In the genomic region with DNA sequence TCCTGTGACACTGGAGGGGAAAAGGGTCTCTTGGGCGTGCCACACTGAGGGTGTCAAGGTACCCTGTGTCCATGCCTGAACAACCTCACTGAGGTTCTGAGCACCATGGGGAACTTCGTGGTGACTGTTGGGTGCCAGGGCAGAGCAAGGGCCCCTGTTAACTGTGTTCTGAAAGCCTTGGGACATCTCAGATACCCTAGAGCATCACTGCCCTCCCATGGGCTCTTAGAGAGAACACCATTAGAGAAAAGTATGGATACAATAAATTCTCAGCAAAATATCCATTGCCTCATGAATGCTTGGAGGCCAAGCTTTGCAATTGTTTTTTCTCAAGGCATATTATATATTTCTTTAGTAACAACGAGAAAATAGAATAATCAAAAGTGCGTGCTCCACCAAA, we compare ENCODE assay signal across 25 cellular contexts.
"Had no signal": no experiment of that assay in that cellular context is flagged by ENCODE, and none has a peak within 500 bp of the region (broad histone marks: within the 10 kb centered on the region; RNA-seq: fewer than 3 reads in every experiment).

No MANE protein-coding gene starts in this region.

- H3K36me3 ChIP-seq: right lobe of liver had no signal

- H3K4me3 Mint-ChIP-seq: activated CD4-positive, alpha-beta T cell treated with anti-CD3 and anti-CD28 coated beads, Interleukin-2, amount 10 ng/mL, durations not matched to agents 24 days and 14 days; activated CD8-positive, alpha-beta T cell treated with anti-CD3 and anti-CD28 coated beads, Interleukin-2, amount 10 ng/mL, durations not matched to agents 7 days and 5 days; activated T-helper 1 cell treated with anti-CD3 and anti-CD28 coated beads, Interleukin-12 subunit alpha, Interleukin-12 subunit beta, Interleukin-2, Interleukin-4 antibody, amounts not matched to agents 30 ng/mL and 10 ng/mL and 1 ng/mL, durations not matched to agents 14 hours and 24 hours and 36 hours; brain; dendritic cell treated with granulocyte-macrophage colony-stimulating factor and Interleukin-4, amounts not matched to agents 40 ng/mL and 50 ng/mL, for 4 days; memory B cell; stimulated activated naive CD8-positive, alpha-beta T cell treated with anti-CD3 and anti-CD28 coated beads, Interleukin-15, amount 100 ng/mL, for 72 hours had no signal

- H3K79me2 ChIP-seq: parathyroid adenoma had no signal

- H3K36me3 Mint-ChIP-seq: activated naive CD4-positive, alpha-beta T cell treated with anti-CD3 and anti-CD28 coated beads, Interleukin-2, amount 50 U/mL, for 72 hours; brain; memory B cell had no signal

- H3K27ac Mint-ChIP-seq: activated CD4-positive, alpha-beta T cell treated with anti-CD3 and anti-CD28 coated beads, Interleukin-2, amount 10 ng/mL, durations not matched to agents 24 days and 14 days; activated CD8-positive, alpha-beta T cell treated with anti-CD3 and anti-CD28 coated beads, Interleukin-2, amount 10 ng/mL, durations not matched to agents 7 days and 5 days; activated naive CD4-positive, alpha-beta T cell treated with anti-CD3 and anti-CD28 coated beads, Interleukin-2, amount 50 U/mL, for 72 hours; activated T-helper 1 cell treated with anti-CD3 and anti-CD28 coated beads, Interleukin-12 subunit alpha, Interleukin-12 subunit beta, Interleukin-2, Interleukin-4 antibody, amounts not matched to agents 30 ng/mL and 10 ng/mL and 1 ng/mL, durations not matched to agents 14 hours and 24 hours and 36 hours; dendritic cell treated with granulocyte-macrophage colony-stimulating factor and Interleukin-4, amounts not matched to agents 40 ng/mL and 50 ng/mL, for 4 days; memory B cell; stimulated activated naive CD8-positive, alpha-beta T cell treated with anti-CD3 and anti-CD28 coated beads, Interleukin-15, amount 100 ng/mL, for 72 hours had no signal

- H3K4me1 ChIP-seq: parathyroid adenoma, right lobe of liver had no signal

- H3K27me3 ChIP-seq: esophagus muscularis mucosa, right lobe of liver, tibial artery had no signal

- FAIRE-seq: endothelial cell of umbilical vein, frontal cortex had no signal

- H3K9me3 Mint-ChIP-seq: activated CD4-positive, alpha-beta T cell treated with anti-CD3 and anti-CD28 coated beads, Interleukin-2, amount 10 ng/mL, durations not matched to agents 24 days and 14 days; activated naive CD4-positive, alpha-beta T cell treated with anti-CD3 and anti-CD28 coated beads, Interleukin-2, amount 50 U/mL, for 72 hours; activated T-helper 1 cell treated with anti-CD3 and anti-CD28 coated beads, Interleukin-12 subunit alpha, Interleukin-12 subunit beta, Interleukin-2, Interleukin-4 antibody, amounts not matched to agents 30 ng/mL and 10 ng/mL and 1 ng/mL, durations not matched to agents 14 hours and 24 hours and 36 hours; brain; dendritic cell treated with granulocyte-macrophage colony-stimulating factor and Interleukin-4, amounts not matched to agents 40 ng/mL and 50 ng/mL, for 4 days; memory B cell; stimulated activated naive CD8-positive, alpha-beta T cell treated with anti-CD3 and anti-CD28 coated beads, Interleukin-15, amount 100 ng/mL, for 72 hours had no signal

- ATAC-seq: activated CD4-positive, CD25-positive, alpha-beta regulatory T cell treated with anti-CD3 and anti-CD28 coated beads, Interleukin-2, amount 50 U/mL, for 24 hours; activated CD8-positive, alpha-beta T cell treated with anti-CD3 and anti-CD28 coated beads, Interleukin-2, amount 10 ng/mL, durations not matched to agents 7 days and 5 days; activated naive CD4-positive, alpha-beta T cell treated with anti-CD3 and anti-CD28 coated beads, Interleukin-2, amount 50 U/mL, for 72 hours; left cardiac atrium; mucosa of descending colon; right lobe of liver; stimulated activated naive CD8-positive, alpha-beta T cell treated with anti-CD3 and anti-CD28 coated beads, Interleukin-15, amount 100 ng/mL, for 72 hours had no signal

- H3K9me3 ChIP-seq: esophagus muscularis mucosa, mucosa of descending colon, right lobe of liver, tibial artery had no signal

- H3K4me3 ChIP-seq: esophagus muscularis mucosa, mucosa of descending colon, right lobe of liver, skin epidermis, tibial artery had no signal

- H3K9ac ChIP-seq: parathyroid adenoma had no signal

- H3K27me3 Mint-ChIP-seq: activated CD4-positive, alpha-beta T cell treated with anti-CD3 and anti-CD28 coated beads, Interleukin-2, amount 10 ng/mL, durations not matched to agents 24 days and 14 days; dendritic cell treated with granulocyte-macrophage colony-stimulating factor and Interleukin-4, amounts not matched to agents 40 ng/mL and 50 ng/mL, for 4 days; memory B cell; stimulated activated naive CD8-positive, alpha-beta T cell treated with anti-CD3 and anti-CD28 coated beads, Interleukin-15, amount 100 ng/mL, for 72 hours had no signal

- H2AFZ ChIP-seq: parathyroid adenoma had no signal

- DNase-seq: activated CD4-positive, alpha-beta T cell treated with anti-CD3 and anti-CD28 coated beads, Interleukin-2, amount 10 ng/mL, durations not matched to agents 24 days and 14 days; activated CD8-positive, alpha-beta T cell treated with anti-CD3 and anti-CD28 coated beads, Interleukin-2, amount 10 ng/mL, durations not matched to agents 7 days and 5 days; activated gamma-delta T cell; aorta; effector CD8-positive, alpha-beta T cell; head of caudate nucleus; hypothalamus; left cardiac atrium; mucosa of descending colon; nucleus accumbens; right lobe of liver; stimulated activated CD4-positive, alpha-beta T cell treated with anti-CD3 and anti-CD28 coated beads, Interleukin-1b, Interleukin-23, amount 100 ng/mL, for 48 hours; stimulated activated naive CD8-positive, alpha-beta T cell treated with anti-CD3 and anti-CD28 coated beads, Interleukin-15, amount 100 ng/mL, for 72 hours; tibial artery had no signal

- H3K4me1 Mint-ChIP-seq: activated CD4-positive, alpha-beta T cell treated with anti-CD3 and anti-CD28 coated beads, Interleukin-2, amount 10 ng/mL, durations not matched to agents 24 days and 14 days; memory B cell had no signal

- H3K27ac ChIP-seq: esophagus muscularis mucosa, parathyroid adenoma, right lobe of liver, skin epidermis, tibial artery had no signal
